In the genomic region with DNA sequence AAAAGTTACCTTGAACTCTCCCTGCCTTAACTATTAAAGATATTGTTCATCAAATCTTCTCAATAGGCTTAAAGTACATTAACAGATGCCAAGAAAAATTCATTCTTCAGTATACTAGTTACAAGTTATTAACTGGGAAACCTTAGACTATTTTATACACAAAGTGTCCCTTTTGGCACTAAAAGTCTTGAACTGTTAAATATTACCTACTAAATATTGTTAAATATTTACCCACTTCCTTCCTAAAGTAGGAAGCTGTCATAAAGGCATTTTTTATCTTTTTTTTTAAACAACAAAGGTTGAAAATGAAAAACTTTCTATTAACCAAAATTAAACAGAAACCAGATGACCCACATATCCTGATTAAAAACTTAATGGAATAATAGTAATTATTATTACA, we compare ENCODE assay signal across 17 cellular contexts. TPM values are rescaled to one million over a fixed set of nuclear protein-coding genes. Genes with fewer than 3 reads are reported as not detected.
DNase-seq lines count a peak whose midpoint lies in the region; ATAC-seq, FAIRE-seq and TF ChIP-seq lines count a peak whose summit lies in the region.
"Had no signal": no experiment of that assay in that cellular context is flagged by ENCODE, and none has a peak within 500 bp of the region (broad histone marks: within the 10 kb centered on the region; RNA-seq: fewer than 3 reads in every experiment).

No MANE protein-coding gene starts in this region.

- TF ChIP-seq CTCF in OCI-LY3 (IDR thresholded peaks at IDR 0.05; ENCODE audit: low read depth, low read length) (no peak), liver (IDR thresholded peaks at IDR 0.05; ENCODE audit: low read depth, low read length, missing input control) (no peak)

- ATAC-seq in GM18873 (IDR thresholded peaks at IDR 0.05; ENCODE audit: low FRiP score, unreplicated experiment): no peak
- no peak for ATAC-seq in HG03520 (IDR thresholded peaks at IDR 0.05; ENCODE audit: unreplicated experiment)
- ATAC-seq: GM12878 had no signal

- H3K27ac ChIP-seq in OCI-LY3 (ENCODE audit: low read length): no peak overlapping the region
- H3K27ac ChIP-seq in liver (ENCODE audit: low read depth in 1 of 2, low read length in 2 of 2): no peak overlapping the region
- H3K27ac ChIP-seq: C4-2B had no signal

- no peak overlapping the region for H2AFZ ChIP-seq in OCI-LY3 (ENCODE audit: low read depth, low read length)

- no peaks in the 10 kb centered on the region for H4K20me1 ChIP-seq in OCI-LY3 (ENCODE audit: insufficient read depth, low read length)

- DNase-seq in stimulated activated naive CD4-positive, alpha-beta T cell treated with Interleukin-2 at 50 U/mL for 16 hours (lab: John Stamatoyannopoulos, UW): no peak
- no peak for DNase-seq in DMS79 (lab: John Stamatoyannopoulos, UW)
- DNase-seq: AML-193; CD4-positive, alpha-beta T cell; DND-41; EL; H9; KG1 had no signal

- peak overlapping the region; percentile 7; the same call in 1 of the 2 replicates for H3K4me2 ChIP-seq in OCI-LY3 (ENCODE audit: low read length)

- FAIRE-seq in islet of Langerhans (lab: Jason Lieb, UNC): peak; percentile 80
- FAIRE-seq: A204.1, GM12878, H1 had no signal

- H3K4me3 ChIP-seq in OCI-LY3 (ENCODE audit: low read length) (no peak overlapping the region), liver (ENCODE audit: low read depth in 1 of 3, low read length in 3 of 3) (no peak overlapping the region)
- H3K4me3 ChIP-seq: GM12878 had no signal

- H3K27me3 ChIP-seq in OCI-LY3 (ENCODE audit: low read depth, low read length): no peaks in the 10 kb centered on the region
- H3K27me3 ChIP-seq in liver (ENCODE audit: control insufficient read depth in 4 of 4, insufficient read depth in 4 of 4, low read length in 3 of 4): no peaks in the 10 kb centered on the region

- TF ChIP-seq RAD21 in liver (IDR thresholded peaks at IDR 0.05): no peak

- no peak overlapping the region for H3K9ac ChIP-seq in OCI-LY3 (ENCODE audit: low read length)
- H3K9ac ChIP-seq in liver (ENCODE audit: low read depth in 1 of 2, low read length in 2 of 2): no peak overlapping the region

- H3K36me3 ChIP-seq in OCI-LY3 (replicated peaks; ENCODE audit: low read depth, low read length) (no peaks in the 10 kb centered on the region), liver (ENCODE audit: control insufficient read depth in 4 of 4, insufficient read depth in 3 of 4, low read depth in 1 of 4, low read length in 3 of 4) (peaks cover 0 to 12% (median 12%) of the 10 kb centered on the region in 4 donors)

- H3K4me1 ChIP-seq in OCI-LY3 (ENCODE audit: low read length) (peaks cover 15% of the 10 kb centered on the region), liver (ENCODE audit: control insufficient read depth in 4 of 4, insufficient read depth in 4 of 4, low read length in 3 of 4) (peaks cover 1 to 15% (median 12%) of the 10 kb centered on the region in 4 donors)

- H3K9me3 ChIP-seq in OCI-LY3 (ENCODE audit: insufficient read depth, low read length) (no peaks in the 10 kb centered on the region), liver (ENCODE audit: control insufficient read depth in 4 of 4, low read length in 3 of 4) (no peaks in the 10 kb centered on the region)

- no peaks in the 10 kb centered on the region for H3K79me2 ChIP-seq in OCI-LY3 (ENCODE audit: low read length)

TF ChIP-seq in liver, 16 proteins besides CTCF, POLR2A, EP300 and RAD21:
- TF ChIP-seq GABPA (IDR thresholded peaks at IDR 0.05 in 1 of 2, conservative IDR thresholded peaks at IDR 0.05 in 1 of 2) (peak; percentile 38 to 47), TAF1 (conservative IDR thresholded peaks at IDR 0.05) (no peak)

RNA-seq across cellular contexts. Expression of a gene that starts 19.4 kb away (rescaled TPM):
- total RNA-seq in liver: 10 to 100 TPM; 20.6 to 33.0 TPM
- polyA plus RNA-seq in liver: 1 to 10 TPM; 6.0 to 9.1 TPM
